Comparison of ENCODE assay signal across 12 cellular contexts in genomic region chr3:177596248-177596821, GRCh38.
DNase-seq lines count a peak whose midpoint lies in the region; ATAC-seq lines count a peak whose summit lies in the region.
"Had no signal": no experiment of that assay in that cellular context is flagged by ENCODE, and none has a peak within 500 bp of the region (broad histone marks: within the 10 kb centered on the region; RNA-seq: fewer than 3 reads in every experiment).

No MANE protein-coding gene starts in this region.

- DNase-seq in HT1080 (ENCODE audit: low read depth) (peak; percentile 51), astrocyte of the hippocampus (ENCODE audit: low read depth, low spot score) (peak; percentile 71), SHP77 treated with DMSO at 0.1 percent for 48 hours (lab: John Stamatoyannopoulos, UW) (no peak), amniotic stem cell (lab: John Stamatoyannopoulos, UW) (no peak)
- DNase-seq: cortex of kidney, GF-D8, left cardiac atrium had no signal

- no peaks in the 10 kb centered on the region for H3K27me3 ChIP-seq in BLaER1 treated with 17β-estradiol and CSF1 and Interleukin-3, amounts not matched to agents 10 nM and 100 nM
- H3K27me3 ChIP-seq in muscle layer of colon (ENCODE audit: control insufficient read depth in 1 of 2, insufficient read depth in 2 of 2, low read length in 2 of 2), result no peaks in the 10 kb centered on the region
- H3K27me3 ChIP-seq: tibial nerve had no signal

- ATAC-seq in GM21390 (IDR thresholded peaks at IDR 0.05; ENCODE audit: unreplicated experiment) (no peak), GM21723 (IDR thresholded peaks at IDR 0.05; ENCODE audit: unreplicated experiment) (no peak)

- peak overlapping the region in 9 of 11 experiments; percentile 84 to 95 (median 92); a peak in 17 of 22 replicates for H3K27ac ChIP-seq in BLaER1 treated with 17β-estradiol and CSF1 and Interleukin-3, amounts not matched to agents 10 nM and 100 nM
- H3K27ac ChIP-seq in muscle layer of colon (ENCODE audit: low read depth, low read length), result peak overlapping the region; percentile 61

- H3K4me3 ChIP-seq in BLaER1 treated with 17β-estradiol and CSF1 and Interleukin-3, amounts not matched to agents 10 nM and 100 nM, result 0 out of 20 replicates have a peak overlapping the region, but pooled peaks of 1 of the 10 experiments have one; percentile 16
- H3K4me3 ChIP-seq in muscle layer of colon (ENCODE audit: low read depth in 1 of 2, low read length in 2 of 2), result no peak overlapping the region
- H3K4me3 ChIP-seq: tibial nerve had no signal

- H3K36me3 ChIP-seq in BLaER1 treated with 17β-estradiol and CSF1 and Interleukin-3, amounts not matched to agents 10 nM and 100 nM, result no peaks in the 10 kb centered on the region
- H3K36me3 ChIP-seq in muscle layer of colon (ENCODE audit: insufficient read depth, low read length), result no peaks in the 10 kb centered on the region
- H3K36me3 ChIP-seq: tibial nerve had no signal

- peak overlapping the region; percentile 74 to 95 (median 83) for H3K4me2 ChIP-seq in BLaER1 treated with 17β-estradiol and CSF1 and Interleukin-3, amounts not matched to agents 10 nM and 100 nM

- H3K9ac ChIP-seq in BLaER1 treated with 17β-estradiol and CSF1 and Interleukin-3, amounts not matched to agents 10 nM and 100 nM, result peak overlapping the region in 7 of 11 experiments; percentile 7 to 79 (median 76); a peak in 5 of 22 replicates
- H3K9ac ChIP-seq in muscle layer of colon (ENCODE audit: low read length), result no peak overlapping the region

- H3K9me3 ChIP-seq in BLaER1 treated with 17β-estradiol and CSF1 and Interleukin-3, amounts not matched to agents 10 nM and 100 nM (replicated peaks in 1 of 11), result peaks cover 0 to 38% (median 0%) of the 10 kb centered on the region in 11 experiments; a peak in 12 of 22 replicates
- no peaks in the 10 kb centered on the region for H3K9me3 ChIP-seq in muscle layer of colon (ENCODE audit: low read length)
- H3K9me3 ChIP-seq: tibial nerve had no signal

- H4K20me1 ChIP-seq in BLaER1 treated with 17β-estradiol and CSF1 and Interleukin-3, amounts not matched to agents 10 nM and 100 nM, result no peaks in the 10 kb centered on the region

- peaks cover 81 to 96% (median 84%) of the 10 kb centered on the region in 10 experiments for H3K4me1 ChIP-seq in BLaER1 treated with 17β-estradiol and CSF1 and Interleukin-3, amounts not matched to agents 10 nM and 100 nM
- H3K4me1 ChIP-seq in muscle layer of colon (ENCODE audit: insufficient read depth, low read length), result peaks cover 58% of the 10 kb centered on the region

Comparison
In these comparisons a context has a peak if more than half of its experiments do, and no peak if none do; other contexts are left out.
1. DNase-seq: peak in HT1080 (single experiment) and astrocyte of the hippocampus (single experiment); none in SHP77 treated with DMSO at 0.1 percent for 48 hours (single experiment) and amniotic stem cell (single experiment).